In the genomic region with DNA sequence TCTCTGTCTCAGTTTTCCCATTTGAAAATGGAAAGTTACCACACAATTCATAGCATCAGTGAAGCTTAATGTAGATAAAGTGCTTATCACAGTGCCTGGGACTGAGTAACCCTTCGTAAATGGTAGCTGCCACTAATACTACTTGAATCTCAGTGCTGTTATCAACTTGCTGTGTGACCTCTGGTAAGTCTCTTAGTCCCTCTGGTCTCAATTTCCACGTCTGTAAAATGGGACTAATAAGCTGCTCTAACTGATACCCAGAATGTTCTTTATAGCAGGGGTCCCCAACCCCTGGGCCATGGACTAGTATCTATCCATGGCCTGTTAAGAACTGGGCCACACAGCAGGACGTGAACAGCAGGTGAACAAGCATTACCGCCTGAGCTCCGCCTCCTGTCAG, we compare ENCODE assay signal across 1 cellular context.
TF ChIP-seq lines count a peak whose summit lies in the region.

No MANE protein-coding gene starts in this region.

TF ChIP-seq in HepG2, 621 proteins besides CTCF, POLR2A, EP300 and RAD21:
- TF ChIP-seq ZFX (CRISPR knock-in tag; IDR thresholded peaks at IDR 0.05; ENCODE audit: low read depth) (0 out of 2 replicates have a peak, but pooled peaks have one; percentile 8), ZMYM3 (CRISPR knock-in tag; IDR thresholded peaks at IDR 0.05) (0 out of 2 replicates have a peak, but pooled peaks have one; percentile 30), ZSCAN20 (CRISPR knock-in tag; IDR thresholded peaks at IDR 0.05; ENCODE audit: borderline replicate concordance) (no peak), ZNF629 (CRISPR knock-in tag; conservative IDR thresholded peaks at IDR 0.05) (peak; percentile 66; the same call in 1 of the 2 replicates), PLRG1 (conservative IDR thresholded peaks at IDR 0.05) (no peak), TEAD2 (CRISPR knock-in tag; IDR thresholded peaks at IDR 0.05) (no peak)
- TF ChIP-seq, protein P1, sequence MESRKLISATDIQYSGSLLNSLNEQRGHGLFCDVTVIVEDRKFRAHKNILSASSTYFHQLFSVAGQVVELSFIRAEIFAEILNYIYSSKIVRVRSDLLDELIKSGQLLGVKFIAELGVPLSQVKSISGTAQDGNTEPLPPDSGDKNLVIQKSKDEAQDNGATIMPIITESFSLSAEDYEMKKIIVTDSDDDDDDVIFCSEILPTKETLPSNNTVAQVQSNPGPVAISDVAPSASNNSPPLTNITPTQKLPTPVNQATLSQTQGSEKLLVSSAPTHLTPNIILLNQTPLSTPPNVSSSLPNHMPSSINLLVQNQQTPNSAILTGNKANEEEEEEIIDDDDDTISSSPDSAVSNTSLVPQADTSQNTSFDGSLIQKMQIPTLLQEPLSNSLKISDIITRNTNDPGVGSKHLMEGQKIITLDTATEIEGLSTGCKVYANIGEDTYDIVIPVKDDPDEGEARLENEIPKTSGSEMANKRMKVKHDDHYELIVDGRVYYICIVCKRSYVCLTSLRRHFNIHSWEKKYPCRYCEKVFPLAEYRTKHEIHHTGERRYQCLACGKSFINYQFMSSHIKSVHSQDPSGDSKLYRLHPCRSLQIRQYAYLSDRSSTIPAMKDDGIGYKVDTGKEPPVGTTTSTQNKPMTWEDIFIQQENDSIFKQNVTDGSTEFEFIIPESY (CRISPR knock-in tag; IDR thresholded peaks at IDR 0.05): 0 out of 2 replicates have a peak, but pooled peaks have one; percentile 22
TF ChIP-seq in HepG2: peak in this region for 4.
